25 cellular contexts compared by ENCODE assay signal in genomic region chr19:46409146-46409545, GRCh38. TPM values are rescaled to one million over a fixed set of nuclear protein-coding genes. Genes with fewer than 3 reads are reported as not detected.
DNase-seq lines count a peak whose midpoint lies in the region; ATAC-seq, FAIRE-seq and TF ChIP-seq lines count a peak whose summit lies in the region.
"Had no signal": no experiment of that assay in that cellular context is flagged by ENCODE, and none has a peak within 500 bp of the region (broad histone marks: within the 10 kb centered on the region; RNA-seq: fewer than 3 reads in every experiment).

No MANE protein-coding gene starts in this region.

- H3K4me3 Mint-ChIP-seq in GM23338: no peak overlapping the region
- H3K4me3 Mint-ChIP-seq in CD4-positive, alpha-beta memory T cell: no peak overlapping the region
- H3K4me3 Mint-ChIP-seq: activated naive CD8-positive, alpha-beta T cell treated with anti-CD3 and anti-CD28 coated beads for 36 hours; CD4-positive, alpha-beta T cell; effector memory CD8-positive, alpha-beta T cell; natural killer cell treated with Interleukin-12 subunit alpha and Interleukin-12 subunit beta and Interleukin-15 and Interleukin-18, amount 100 ng/mL, for 72 hours; stimulated activated naive CD8-positive, alpha-beta T cell treated with anti-CD3 and anti-CD28 coated beads, Interleukin-15, Interleukin-2, amounts not matched to agents 100 ng/mL and 50 ng/mL, for 24 hours; T-helper 2 cell treated with Interferon-gamma antibody and Interleukin-4, amounts not matched to agents 5 μg/mL and 100 μg/mL, for 36 hours had no signal

- H3K4me1 Mint-ChIP-seq in GM23338: peaks cover 45% of the 10 kb centered on the region
- peaks cover 8 to 19% (median 16%) of the 10 kb centered on the region in 4 donors for H3K4me1 Mint-ChIP-seq in CD4-positive, alpha-beta memory T cell

- H3K36me3 Mint-ChIP-seq in GM23338 (ENCODE audit: low read depth): peaks cover 19% of the 10 kb centered on the region
- no peaks in the 10 kb centered on the region for H3K36me3 Mint-ChIP-seq in CD4-positive, alpha-beta memory T cell
- H3K36me3 Mint-ChIP-seq: activated naive CD8-positive, alpha-beta T cell treated with anti-CD3 and anti-CD28 coated beads for 36 hours; natural killer cell treated with Interleukin-12 subunit alpha and Interleukin-12 subunit beta and Interleukin-15 and Interleukin-18, amount 100 ng/mL, for 72 hours had no signal

- no peak for ATAC-seq in GM23338
- no peak for ATAC-seq in HG03039 (IDR thresholded peaks at IDR 0.05; ENCODE audit: unreplicated experiment)
- ATAC-seq: effector memory CD8-positive, alpha-beta T cell; natural killer cell treated with Interleukin-12 subunit alpha and Interleukin-12 subunit beta and Interleukin-15 and Interleukin-18, amount 100 ng/mL, for 72 hours had no signal

- intact Hi-C loops in kidney (cut with DNase I): no loop called here
- intact Hi-C loops in CD4-positive, alpha-beta memory T cell (cut with micrococcal nuclease): no loop called here

- H3F3A ChIP-seq in GM23338 (replicated peaks; ENCODE audit: low read depth): peaks cover 10% of the 10 kb centered on the region; the same call in 1 of the 2 replicates
- H3F3A ChIP-seq in smooth muscle cell (ENCODE audit: low read depth): peaks cover 16% of the 10 kb centered on the region

- CTCF ChIA-PET in CD4-positive, alpha-beta memory T cell (lab: Charles Lee; ENCODE audit: partially characterized antibody): no interaction called here

- peaks cover 55% of the 10 kb centered on the region for H3K27me3 ChIP-seq in GM23338 (ENCODE audit: insufficient read depth)
- H3K27me3 ChIP-seq in WERI-Rb-1 (ENCODE audit: insufficient read depth, low read depth, severe bottlenecking): no peaks in the 10 kb centered on the region
- H3K27me3 ChIP-seq in smooth muscle cell (ENCODE audit: low read depth): no peaks in the 10 kb centered on the region
- H3K27me3 ChIP-seq in CD4-positive, alpha-beta memory T cell (ENCODE audit: insufficient read depth, low read length): peaks cover 25% of the 10 kb centered on the region

- H3K27ac Mint-ChIP-seq in GM23338: no peak overlapping the region
- H3K27ac Mint-ChIP-seq in CD4-positive, alpha-beta memory T cell: no peak overlapping the region
- H3K27ac Mint-ChIP-seq: activated naive CD8-positive, alpha-beta T cell treated with anti-CD3 and anti-CD28 coated beads for 36 hours; CD4-positive, alpha-beta T cell; effector memory CD8-positive, alpha-beta T cell; natural killer cell treated with Interleukin-12 subunit alpha and Interleukin-12 subunit beta and Interleukin-15 and Interleukin-18, amount 100 ng/mL, for 72 hours; stimulated activated naive CD8-positive, alpha-beta T cell treated with anti-CD3 and anti-CD28 coated beads, Interleukin-15, Interleukin-2, amounts not matched to agents 100 ng/mL and 50 ng/mL, for 24 hours; T-helper 2 cell treated with Interferon-gamma antibody and Interleukin-4, amounts not matched to agents 5 μg/mL and 100 μg/mL, for 36 hours had no signal

- no peaks in the 10 kb centered on the region for H3K9me3 ChIP-seq in WERI-Rb-1 (ENCODE audit: severe bottlenecking)
- no peaks in the 10 kb centered on the region for H3K9me3 ChIP-seq in kidney (ENCODE audit: control insufficient read depth in 1 of 2, low read length in 2 of 2)
- H3K9me3 ChIP-seq in smooth muscle cell (replicated peaks; ENCODE audit: low read depth): no peaks in the 10 kb centered on the region
- H3K9me3 ChIP-seq in CD4-positive, alpha-beta memory T cell (ENCODE audit: control insufficient read depth in 1 of 2, low read length in 2 of 2): no peaks in the 10 kb centered on the region
- H3K9me3 ChIP-seq: HAP-1, prostate gland, upper lobe of left lung had no signal

- WGBS in smooth muscle cell (ENCODE audit: low lambda C conversion rate): 62% methylated on average over 1 of the region's 1 CpG

- peaks cover 31% of the 10 kb centered on the region for H3K4me1 ChIP-seq in GM23338 (ENCODE audit: insufficient read depth)
- peaks cover 5 to 23% of the 10 kb centered on the region in 2 donors for H3K4me1 ChIP-seq in kidney (ENCODE audit: control insufficient read depth in 1 of 2, insufficient read depth in 1 of 2, low read depth in 1 of 2, low read length in 2 of 2)
- peaks cover 31% of the 10 kb centered on the region for H3K4me1 ChIP-seq in smooth muscle cell (ENCODE audit: low read depth)
- peaks cover 9% of the 10 kb centered on the region for H3K4me1 ChIP-seq in CD4-positive, alpha-beta memory T cell (ENCODE audit: insufficient read depth, low read length)

- no peak for DNase-seq in GM23338 (ENCODE audit: low spot score)
- DNase-seq in WERI-Rb-1: no peak
- peak; percentile 3 for DNase-seq in kidney
- no peak for DNase-seq in smooth muscle cell (lab: John Stamatoyannopoulos, UW; ENCODE audit: unreplicated experiment)
- DNase-seq in NCI-H1694 (lab: John Stamatoyannopoulos, UW): no peak
- DNase-seq in CD4-positive, alpha-beta memory T cell: no peak
- DNase-seq: activated CD4-positive, alpha-beta T cell treated with anti-CD3 and anti-CD28 coated beads, Interleukin-2, amount 50 U/mL, for 4 hours; activated CD8-positive, alpha-beta memory T cell treated with anti-CD3 and anti-CD28 coated beads, Interleukin-2, amount 50 U/mL, for 4 hours; activated naive CD8-positive, alpha-beta T cell treated with anti-CD3 and anti-CD28 coated beads for 36 hours; CD4-positive, alpha-beta T cell; DMS 273 treated with DMSO at 0.1 percent for 48 hours; effector memory CD8-positive, alpha-beta T cell; NCI-H2171; NCI-H526; RPMI8226; stimulated activated CD4-positive, alpha-beta T cell treated with anti-CD3 and anti-CD28 coated beads, Interleukin-4, amount 100 ng/mL, for 4 hours had no signal

- H3K27ac ChIP-seq in GM23338 (ENCODE audit: low read depth) (0 out of 2 replicates have a peak overlapping the region, but pooled peaks have one; percentile 50), WERI-Rb-1 (peak overlapping the region; percentile 31; the same call in 1 of the 2 replicates), kidney (ENCODE audit: low read depth in 2 of 2, low read length in 2 of 2) (no peak overlapping the region), smooth muscle cell (ENCODE audit: low read depth) (peak overlapping the region; percentile 36)
- no peak overlapping the region for H3K27ac ChIP-seq in CD4-positive, alpha-beta memory T cell (ENCODE audit: low read depth, low read length)

- H3K4me2 ChIP-seq in GM23338 (no peak overlapping the region), smooth muscle cell (peak overlapping the region; percentile 57)

- POLR2A ChIA-PET in CD4-positive, alpha-beta memory T cell (lab: Charles Lee; ENCODE audit: partially characterized antibody): no interaction called here

- H3K4me3 ChIP-seq in GM23338: no peak overlapping the region
- H3K4me3 ChIP-seq in WERI-Rb-1 (ENCODE audit: low read depth, low read length): no peak overlapping the region
- H3K4me3 ChIP-seq in kidney (ENCODE audit: low read length in 2 of 2): no peak overlapping the region
- no peak overlapping the region for H3K4me3 ChIP-seq in smooth muscle cell
- H3K4me3 ChIP-seq in CD4-positive, alpha-beta memory T cell (ENCODE audit: low read length in 2 of 2): no peak overlapping the region
- H3K4me3 ChIP-seq: HAP-1, prostate gland had no signal

- H3K79me2 ChIP-seq in GM23338 (replicated peaks; ENCODE audit: insufficient read depth): peaks cover 28% of the 10 kb centered on the region
- H3K79me2 ChIP-seq in smooth muscle cell (ENCODE audit: low read depth): peaks cover 34% of the 10 kb centered on the region

- H4K20me1 ChIP-seq in GM23338 (replicated peaks; ENCODE audit: insufficient read depth) (peaks cover 16% of the 10 kb centered on the region), smooth muscle cell (ENCODE audit: low read depth) (peaks cover 55% of the 10 kb centered on the region)

- FAIRE-seq in kidney (lab: Jason Lieb, UNC): no peak

- H3K9me2 ChIP-seq in GM23338 (ENCODE audit: insufficient read depth): no peaks in the 10 kb centered on the region

- H3K9ac ChIP-seq in kidney (ENCODE audit: low read length in 2 of 2) (no peak overlapping the region), smooth muscle cell (ENCODE audit: low read depth) (no peak overlapping the region)

- H3K9me3 Mint-ChIP-seq in GM23338: peaks cover 3% of the 10 kb centered on the region; the same call in 2 of the 3 replicates
- H3K9me3 Mint-ChIP-seq in CD4-positive, alpha-beta memory T cell: no peaks in the 10 kb centered on the region
- H3K9me3 Mint-ChIP-seq: activated naive CD8-positive, alpha-beta T cell treated with anti-CD3 and anti-CD28 coated beads for 36 hours; CD4-positive, alpha-beta T cell; effector memory CD8-positive, alpha-beta T cell; natural killer cell treated with Interleukin-12 subunit alpha and Interleukin-12 subunit beta and Interleukin-15 and Interleukin-18, amount 100 ng/mL, for 72 hours; stimulated activated naive CD8-positive, alpha-beta T cell treated with anti-CD3 and anti-CD28 coated beads, Interleukin-15, Interleukin-2, amounts not matched to agents 100 ng/mL and 50 ng/mL, for 24 hours; T-helper 2 cell treated with Interferon-gamma antibody and Interleukin-4, amounts not matched to agents 5 μg/mL and 100 μg/mL, for 36 hours had no signal

- TF ChIP-seq CTCF in GM23338 (conservative IDR thresholded peaks at IDR 0.05; ENCODE audit: low read depth in 2 of 2) (no peak), WERI-Rb-1 (IDR thresholded peaks at IDR 0.05; ENCODE audit: low read depth, low read length) (no peak), kidney (IDR thresholded peaks at IDR 0.05; ENCODE audit: borderline replicate concordance, extremely low read depth, insufficient read depth) (no peak), smooth muscle cell (IDR thresholded peaks at IDR 0.05; ENCODE audit: borderline replicate concordance, insufficient read depth, poor library complexity, severe bottlenecking) (no peak)

- H3K36me3 ChIP-seq in GM23338 (ENCODE audit: insufficient read depth) (no peaks in the 10 kb centered on the region), WERI-Rb-1 (no peaks in the 10 kb centered on the region), kidney (ENCODE audit: control insufficient read depth in 1 of 2, insufficient read depth in 2 of 2, low read length in 2 of 2) (no peaks in the 10 kb centered on the region), smooth muscle cell (ENCODE audit: low read depth) (no peaks in the 10 kb centered on the region)
- H3K36me3 ChIP-seq in CD4-positive, alpha-beta memory T cell (ENCODE audit: insufficient read depth, low read length): no peaks in the 10 kb centered on the region
- H3K36me3 ChIP-seq: HAP-1, prostate gland, upper lobe of left lung had no signal

- no peak overlapping the region for H2AFZ ChIP-seq in GM23338
- no peak overlapping the region for H2AFZ ChIP-seq in smooth muscle cell (ENCODE audit: low read depth)

- H3K27me3 Mint-ChIP-seq in GM23338 (ENCODE audit: insufficient read depth, low read depth, poor library complexity): peaks cover 52% of the 10 kb centered on the region
- H3K27me3 Mint-ChIP-seq in CD4-positive, alpha-beta memory T cell: peaks cover 55 to 59% of the 10 kb centered on the region in 2 donors

RNA-seq across cellular contexts. Expression of gene CCDC8, which starts 4.2 kb away (rescaled TPM):
- total RNA-seq in GM23338 (2014; rRNA removed; shearing (Covaris generic)): 16.5 and 17.4 TPM in 2 replicates
- 5.6 and 6.0 TPM in 2 replicates for polyA plus RNA-seq in GM23338 (2016; fragmentation: Nextera tagmentation; extraction: Ambion mirVana)
- 18.9 TPM for total RNA-seq in kidney
- 21.0 TPM for polyA plus RNA-seq in kidney (ENCODE audit: insufficient read depth, low read depth, low replicate concordance)
- total RNA-seq in smooth muscle cell: 17.9 and 19.4 TPM in 2 replicates
- 44.5 and 53.9 TPM in 2 replicates for polyA plus RNA-seq in smooth muscle cell
- not detected for total RNA-seq in CD4-positive, alpha-beta memory T cell
- not detected for polyA plus RNA-seq in CD4-positive, alpha-beta memory T cell
- total RNA-seq: CD4-positive, alpha-beta T cell; natural killer cell treated with Interleukin-12 subunit alpha and Interleukin-12 subunit beta and Interleukin-15 and Interleukin-18, amount 100 ng/mL, for 72 hours had no signal

RNA-seq across cellular contexts. Expression of gene PNMA8C, which starts 19.6 kb away (rescaled TPM):
- total RNA-seq in GM23338 (2014; rRNA removed; shearing (Covaris generic)): 2.3 and 2.6 TPM in 2 replicates
- polyA plus RNA-seq in GM23338 (2016; fragmentation: Nextera tagmentation; extraction: Ambion mirVana) (0.44 and 0.59 TPM in 2 replicates), kidney (ENCODE audit: insufficient read depth, low read depth, low replicate concordance) (0.09 TPM), smooth muscle cell (not detected in 2 replicates)
- total RNA-seq in kidney (0.09 TPM), smooth muscle cell (not detected in 2 replicates)
- total RNA-seq in CD4-positive, alpha-beta memory T cell: not detected
- not detected for polyA plus RNA-seq in CD4-positive, alpha-beta memory T cell
- total RNA-seq: activated naive CD8-positive, alpha-beta T cell treated with anti-CD3 and anti-CD28 coated beads for 36 hours; CD4-positive, alpha-beta T cell; glomerular endothelial cell; mesenteric fat pad; natural killer cell treated with Interleukin-12 subunit alpha and Interleukin-12 subunit beta and Interleukin-15 and Interleukin-18, amount 100 ng/mL, for 72 hours had no signal

Comparison
In these comparisons a context has a peak if more than half of its experiments do, and no peak if none do; other contexts are left out.
1. H3K27ac ChIP-seq: peak in GM23338 (single experiment), WERI-Rb-1 (single experiment) and smooth muscle cell (single experiment); none in kidney (0 of 2) and CD4-positive, alpha-beta memory T cell (single experiment).
2. RNA of gene CCDC8, which starts 4.2 kb away (total RNA-seq): 18.9 TPM in kidney (single experiment), 17.9 to 19.4 TPM in smooth muscle cell and 16.5 to 17.4 TPM in GM23338; not detected in CD4-positive, alpha-beta memory T cell; every median in the first group is over 10 times any median in the second.